In the genomic region with DNA sequence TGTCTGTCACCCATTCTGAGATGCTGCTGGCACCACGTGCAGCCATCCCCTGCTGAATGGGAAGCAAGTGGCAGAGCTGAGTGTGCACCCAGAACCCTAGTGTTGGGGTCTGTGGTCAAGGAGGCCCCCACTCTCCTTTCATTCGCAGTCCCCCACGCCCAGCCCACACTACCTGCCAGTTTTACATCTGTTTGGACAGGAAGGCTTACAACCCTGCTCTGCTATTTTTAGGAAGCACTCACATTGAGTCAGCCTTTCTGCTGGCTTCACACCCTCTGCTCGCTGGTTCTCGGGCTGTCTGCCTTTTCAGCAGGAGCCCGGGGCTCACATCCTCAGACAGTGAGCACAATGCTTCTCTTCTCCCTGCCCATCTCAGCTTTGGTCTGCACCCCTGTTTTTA, we compare ENCODE assay signal across 9 cellular contexts. TPM values are rescaled to one million over a fixed set of nuclear protein-coding genes. Genes with fewer than 3 reads are reported as not detected.
A peak's percentile ranks its signal among the peaks of the same experiment; 100 is the strongest.
DNase-seq lines count a peak whose midpoint lies in the region; ATAC-seq, FAIRE-seq and TF ChIP-seq lines count a peak whose summit lies in the region.
"Had no signal": no experiment of that assay in that cellular context is flagged by ENCODE, and none has a peak within 500 bp of the region (broad histone marks: within the 10 kb centered on the region; RNA-seq: fewer than 3 reads in every experiment).

No MANE protein-coding gene starts in this region.

- H3K36me3 ChIP-seq in GM12878 (ENCODE audit: control insufficient read depth in 2 of 2, insufficient read depth in 2 of 2, low read length in 1 of 2), result no peaks in the 10 kb centered on the region
- H3K36me3 ChIP-seq: transverse colon had no signal

- H3K4me1 ChIP-seq in A549 (no peaks in the 10 kb centered on the region), GM12878 (ENCODE audit: control insufficient read depth, insufficient read depth, low read length) (peaks cover 25% of the 10 kb centered on the region)

- no peak overlapping the region for H3K4me3 Mint-ChIP-seq in activated T-helper 17 cell treated with anti-CD3 and anti-CD28 coated beads, Interleukin-2, amount 50 U/mL, for 72 hours

- H3K79me2 ChIP-seq in GM12878 (ENCODE audit: control insufficient read depth, insufficient read depth, low read length), result no peaks in the 10 kb centered on the region

- in situ Hi-C loops in GM12878 (cut with MboI), result no loop called here

- no peaks in the 10 kb centered on the region for H4K20me1 ChIP-seq in GM12878 (ENCODE audit: control insufficient read depth, insufficient read depth)

- no peak for TF ChIP-seq RAD21 in A549 (conservative IDR thresholded peaks at IDR 0.05 in 1 of 2, IDR thresholded peaks at IDR 0.05 in 1 of 2)
- no peak for TF ChIP-seq RAD21 in GM12878 (IDR thresholded peaks at IDR 0.05; ENCODE audit: insufficient read depth, low read depth, low read length)

- no peaks in the 10 kb centered on the region for H3K36me3 Mint-ChIP-seq in activated T-helper 17 cell treated with anti-CD3 and anti-CD28 coated beads, Interleukin-2, amount 50 U/mL, for 72 hours (ENCODE audit: low read depth)

- TF ChIP-seq CTCF in A549 (IDR thresholded peaks at IDR 0.05), result no peak
- no peak for TF ChIP-seq CTCF in GM12878 (IDR thresholded peaks at IDR 0.05 in 2 of 3, conservative IDR thresholded peaks at IDR 0.05 in 1 of 3; ENCODE audit: control insufficient read depth in 2 of 3, extremely low read depth in 1 of 3, insufficient read depth in 1 of 3, low read depth in 3 of 3, low read length in 3 of 3)

- SMC1A ChIA-PET in GM12878 (lab: Charles Lee; ENCODE audit: uncharacterized antibody, unreplicated experiment), result interaction anchor here (0.9 to 1.8 kb wide), 3 partner anchors 12 to 38 kb away, joined by 3 to 7 read pairs (median 7); no protein-coding TSS in a partner anchor

- H3K27ac ChIP-seq in A549 (no peak overlapping the region), GM12878 (ENCODE audit: control insufficient read depth, insufficient read depth) (peak overlapping the region; percentile 42)
- H3K27ac ChIP-seq: transverse colon had no signal

- FAIRE-seq in A549 (lab: Jason Lieb, UNC), result no peak
- peak; percentile 92 for FAIRE-seq in GM12878 (lab: Jason Lieb, UNC)

- POLR2A ChIA-PET in A549 (lab: Yijun Ruan, JAX) (no interaction called here), GM12878 (lab: Charles Lee) (interaction anchor here (0.7 to 1.0 kb wide), 2 partner anchors 9 to 785 kb away, joined by 4 to 6 read pairs; no protein-coding TSS in a partner anchor)

- intact Hi-C loops in GM12878 (cut with micrococcal nuclease; ENCODE audit: unreplicated experiment), result no loop called here

- RAD21 ChIA-PET in GM12878 (lab: Charles Lee; ENCODE audit: unreplicated experiment), result interaction anchor here (0.7 to 1.7 kb wide), 3 partner anchors 12 to 44 kb away, joined by 3 to 6 read pairs (median 4); a partner anchor contains a TSS

- H3K9me3 Mint-ChIP-seq in activated T-helper 17 cell treated with anti-CD3 and anti-CD28 coated beads, Interleukin-2, amount 50 U/mL, for 72 hours, result no peaks in the 10 kb centered on the region

- H3K27ac Mint-ChIP-seq in activated T-helper 17 cell treated with anti-CD3 and anti-CD28 coated beads, Interleukin-2, amount 50 U/mL, for 72 hours, result no peak overlapping the region

- H3K4me1 Mint-ChIP-seq in activated T-helper 17 cell treated with anti-CD3 and anti-CD28 coated beads, Interleukin-2, amount 50 U/mL, for 72 hours, result no peaks in the 10 kb centered on the region

- peak; percentile 8 to 28; a peak in 2 of 6 replicates for ATAC-seq in A549
- peak; percentile 80 for ATAC-seq in GM19035 (IDR thresholded peaks at IDR 0.05; ENCODE audit: unreplicated experiment)
- ATAC-seq in HG03135 (IDR thresholded peaks at IDR 0.05; ENCODE audit: unreplicated experiment), result peak; percentile 61
- peak; percentile 94 for ATAC-seq in GM12878
- ATAC-seq in activated T-helper 17 cell treated with anti-CD3 and anti-CD28 coated beads, Interleukin-2, amount 50 U/mL, for 72 hours (replicated peaks), result no peak

- peak overlapping the region; percentile 62 for H2AFZ ChIP-seq in GM12878 (ENCODE audit: control insufficient read depth, low read depth, low read length)

- CTCF ChIA-PET in A549 (lab: Yijun Ruan, JAX), result interaction anchor here (0.6 to 1.3 kb wide), 3 partner anchors 76 to 521 kb away, joined by 3 to 5 read pairs (median 3); no protein-coding TSS in a partner anchor
- CTCF ChIA-PET in GM12878 (lab: Yijun Ruan, JAX), result interaction anchor here (0.6 to 1.0 kb wide), 5 partner anchors 9 to 520 kb away, joined by 3 to 5 read pairs (median 3); no protein-coding TSS in a partner anchor

- DNase-seq in A549 (ENCODE audit: low read depth in 1 of 2, low spot score in 1 of 2) (no peak), GM12878 (ENCODE audit: low read depth, low spot score) (peak; percentile 46), NCI-H1048 (lab: John Stamatoyannopoulos, UW) (no peak), NCI-H1092 (lab: John Stamatoyannopoulos, UW) (no peak)
- DNase-seq in stimulated activated CD4-positive, alpha-beta T cell treated with anti-CD3 and anti-CD28 coated beads, Interleukin-2, amount 100 ng/mL, for 24 hours, result no peak
- DNase-seq: transverse colon had no signal

- H3K9me3 ChIP-seq in A549 (no peaks in the 10 kb centered on the region), GM12878 (replicated peaks; ENCODE audit: control insufficient read depth, insufficient read depth, low read length) (no peaks in the 10 kb centered on the region)
- H3K9me3 ChIP-seq: transverse colon had no signal

- TF ChIP-seq EP300 in A549 (IDR thresholded peaks at IDR 0.05) (no peak), GM12878 (IDR thresholded peaks at IDR 0.05; ENCODE audit: borderline replicate concordance in 1 of 2, control insufficient read depth in 1 of 2, low read depth in 2 of 2, low read length in 2 of 2) (no peak)

- no peaks in the 10 kb centered on the region for H3K27me3 Mint-ChIP-seq in activated T-helper 17 cell treated with anti-CD3 and anti-CD28 coated beads, Interleukin-2, amount 50 U/mL, for 72 hours

- no peak overlapping the region for H3K4me3 ChIP-seq in A549
- H3K4me3 ChIP-seq in GM12878, result no peak overlapping the region
- H3K4me3 ChIP-seq: transverse colon had no signal

- no peaks in the 10 kb centered on the region for H3K27me3 ChIP-seq in GM12878 (replicated peaks in 1 of 2; ENCODE audit: control insufficient read depth in 2 of 2, insufficient read depth in 2 of 2, low read length in 1 of 2)
- H3K27me3 ChIP-seq: transverse colon had no signal

- H3K9ac ChIP-seq in GM12878 (ENCODE audit: control insufficient read depth, insufficient read depth, low read length), result peak overlapping the region; percentile 22; the same call in 1 of the 2 replicates

- no TSS peak for BruUV-seq in GM12878 (replicated peaks; lab: Mats Ljungman, UMichigan)

- TF ChIP-seq POLR2A in A549 (IDR thresholded peaks at IDR 0.05; ENCODE audit: low read length) (no peak), GM12878 (IDR thresholded peaks at IDR 0.05; ENCODE audit: low read depth, low read length) (no peak)

- 75% methylated on average over 6 of the region's 6 CpGs for WGBS in A549 (ENCODE audit: missing lambda C conversion rate)
- 0% methylated on average over 6 of the region's 6 CpGs for WGBS in GM12878 (ENCODE audit: insufficient coverage, insufficient replicate concordance, low lambda C conversion rate, missing lambda C conversion rate)

- H3K4me2 ChIP-seq in A549 (no peak overlapping the region), GM12878 (ENCODE audit: control insufficient read depth, insufficient read depth) (peak overlapping the region; percentile 83)

RNA-seq across cellular contexts. Expression of a gene that starts 10.7 kb away (rescaled TPM):
- polyA plus RNA-seq in A549 (2011; rRNA removed) (37.4 and 52.5 TPM in 2 replicates), A549 (2017; fragmentation: RNase III; extraction: RNeasy Plus Mini Kit Qiagen cat#74134 plus additional on column Dnase treatment) (58.5 to 65.4 TPM (median 58.8 TPM) in 3 replicates), GM12878 (2011; rRNA removed) (31.0 and 53.2 TPM in 2 replicates), GM12878 (2014; fragmentation: Illumina TruSeq; extraction: Trizol) (44.4 and 72.7 TPM in 2 replicates), GM12878 (2014; fragmentation: Nextera tagmentation; extraction: Ambion mirVana) (1 to 10 TPM; 2.8 to 8.6 TPM), GM12878 (2014; rRNA removed) (90.5 and 107 TPM in 2 replicates), GM12878 (2016; fragmentation: Nextera tagmentation; extraction: Ambion mirVana) (10 to 100 TPM; 13.2 to 17.2 TPM)
- 104 and 117 TPM in 2 replicates for polyA plus RNA-seq in A549 (2012; cell fraction: cytosol; rRNA removed)
- polyA plus RNA-seq in A549 (2012; cell fraction: nucleus; rRNA removed), result 190 and 252 TPM in 2 replicates
- 117 and 124 TPM in 2 replicates for polyA minus RNA-seq in A549 (2011; rRNA and poly(A)+ RNA removed)
- 60.6 and 79.4 TPM in 2 replicates for total RNA-seq in GM12878 (2013; cell fraction: nucleolus; rRNA removed)
- total RNA-seq in GM12878 (2014; rRNA removed) (58.9 and 75.6 TPM in 2 replicates), GM12878 (2014; rRNA removed; fragmentation: Illumina TruSeq; extraction: Trizol) (44.9 and 47.5 TPM in 2 replicates), GM12878 (2021) (88.2 and 102 TPM in 2 replicates)
- polyA plus RNA-seq in GM12878 (2011; ENCODE audit: low read depth), result 37.7 TPM
- polyA plus RNA-seq in GM12878 (2011; cell fraction: cytosol; rRNA removed), result 63.0 and 77.4 TPM in 2 replicates
- polyA plus RNA-seq in GM12878 (2011; cell fraction: nucleus; rRNA removed), result 194 and 225 TPM in 2 replicates
- polyA plus RNA-seq in GM12878 (2012), result 70.8 and 89.9 TPM in 2 replicates
- 97.7 and 107 TPM in 2 replicates for polyA minus RNA-seq in GM12878 (2011; rRNA and poly(A)+ RNA removed)
- polyA minus RNA-seq in GM12878 (2011; cell fraction: cytosol; rRNA and poly(A)+ RNA removed), result 27.8 and 33.1 TPM in 2 replicates
- polyA minus RNA-seq in GM12878 (2011; cell fraction: nucleus; rRNA and poly(A)+ RNA removed), result 30.9 and 55.5 TPM in 2 replicates
- 100 to 1,000 TPM in 1 of 2 donors, 10 to 100 TPM in 1; 43.8 to 102 TPM for total RNA-seq in activated T-helper 17 cell treated with anti-CD3 and anti-CD28 coated beads, Interleukin-2, amount 50 U/mL, for 72 hours

RNA-seq across cellular contexts. Expression of a gene that starts 41.0 kb away (rescaled TPM):
- polyA plus RNA-seq in A549 (2011; rRNA removed), result 5.2 and 7.8 TPM in 2 replicates
- polyA plus RNA-seq in A549 (2012; cell fraction: cytosol; rRNA removed), result 1.2 TPM in 2 replicates
- 1.4 and 2.2 TPM in 2 replicates for polyA plus RNA-seq in A549 (2012; cell fraction: nucleus; rRNA removed)
- polyA plus RNA-seq in A549 (2017; fragmentation: RNase III; extraction: RNeasy Plus Mini Kit Qiagen cat#74134 plus additional on column Dnase treatment), result 2.3 to 3.0 TPM (median 2.6 TPM) in 3 replicates
- polyA minus RNA-seq in A549 (2011; rRNA and poly(A)+ RNA removed), result 3.6 and 4.2 TPM in 2 replicates
- total RNA-seq in GM12878 (2013; cell fraction: nucleolus; rRNA removed), result 26.2 and 31.4 TPM in 2 replicates
- 3.7 and 4.9 TPM in 2 replicates for total RNA-seq in GM12878 (2014; rRNA removed)
- total RNA-seq in GM12878 (2014; rRNA removed; fragmentation: Illumina TruSeq; extraction: Trizol), result 4.5 and 4.8 TPM in 2 replicates
- 2.8 and 3.6 TPM in 2 replicates for total RNA-seq in GM12878 (2021)
- 2.1 TPM for polyA plus RNA-seq in GM12878 (2011; ENCODE audit: low read depth)
- 6.7 and 9.3 TPM in 2 replicates for polyA plus RNA-seq in GM12878 (2011; rRNA removed)
- polyA plus RNA-seq in GM12878 (2011; cell fraction: cytosol; rRNA removed), result 2.6 and 3.6 TPM in 2 replicates
- polyA plus RNA-seq in GM12878 (2011; cell fraction: nucleus; rRNA removed), result 8.1 and 10.4 TPM in 2 replicates
- 2.2 and 2.8 TPM in 2 replicates for polyA plus RNA-seq in GM12878 (2012)
- 5.4 and 7.8 TPM in 2 replicates for polyA plus RNA-seq in GM12878 (2014; fragmentation: Illumina TruSeq; extraction: Trizol)
- polyA plus RNA-seq in GM12878 (2014; fragmentation: Nextera tagmentation; extraction: Ambion mirVana), result 1 to 10 TPM in 1 of 2 experiments, under 1 TPM in 1; 0.95 to 1.3 TPM
- 3.7 and 9.6 TPM in 2 replicates for polyA plus RNA-seq in GM12878 (2014; rRNA removed)
- polyA plus RNA-seq in GM12878 (2016; fragmentation: Nextera tagmentation; extraction: Ambion mirVana), result 1 to 10 TPM; 2.9 TPM
- 4.5 and 6.4 TPM in 2 replicates for polyA minus RNA-seq in GM12878 (2011; rRNA and poly(A)+ RNA removed)
- 1.7 and 2.4 TPM in 2 replicates for polyA minus RNA-seq in GM12878 (2011; cell fraction: cytosol; rRNA and poly(A)+ RNA removed)
- 5.7 and 6.8 TPM in 2 replicates for polyA minus RNA-seq in GM12878 (2011; cell fraction: nucleus; rRNA and poly(A)+ RNA removed)
- total RNA-seq in activated T-helper 17 cell treated with anti-CD3 and anti-CD28 coated beads, Interleukin-2, amount 50 U/mL, for 72 hours, result 1 to 10 TPM; 4.7 to 6.5 TPM
